Comparison of ENCODE assay signal across 1 cellular context in the genomic region with DNA sequence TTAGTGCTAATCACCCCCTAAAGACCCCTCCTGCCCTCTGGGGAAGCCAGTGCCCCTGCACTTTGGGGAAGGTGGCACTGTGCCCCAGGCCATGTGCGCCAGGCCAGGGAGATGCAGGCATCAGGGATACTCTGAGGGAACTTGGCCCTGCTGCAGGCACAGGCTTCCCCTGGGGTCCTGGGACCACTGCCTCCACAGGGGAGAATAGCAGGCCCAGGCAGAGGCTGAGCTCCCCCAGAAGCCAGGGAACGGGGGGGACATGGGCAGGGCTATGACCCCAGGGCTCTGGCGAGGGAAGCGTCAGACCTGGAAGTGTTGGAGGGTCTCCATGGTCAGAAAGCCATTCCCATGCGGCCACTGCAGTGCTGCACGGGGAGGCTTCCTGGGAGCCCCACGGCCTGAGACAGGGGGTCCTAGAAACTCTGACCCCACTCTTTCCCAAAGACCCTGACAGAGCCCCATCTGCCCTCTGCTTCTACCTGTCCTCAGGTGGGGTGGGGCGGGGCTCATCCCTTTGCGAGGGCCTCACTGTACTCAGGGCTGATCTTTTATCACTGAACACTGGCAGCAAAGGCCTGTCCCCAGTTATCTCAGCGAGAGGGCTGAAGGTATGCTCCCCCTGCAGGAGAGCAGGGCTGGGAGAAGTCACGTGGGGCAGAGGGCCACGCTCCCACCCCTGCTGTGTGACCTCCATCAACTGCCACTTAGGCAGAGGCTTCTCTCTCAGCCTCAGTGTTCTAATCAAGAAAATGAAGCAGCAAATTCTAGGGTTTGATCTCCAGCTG.
A peak's percentile ranks its signal among the peaks of the same experiment; 100 is the strongest.
TF ChIP-seq lines count a peak whose summit lies in the region.

No MANE protein-coding gene starts in this region.

TF ChIP-seq in K562, 482 proteins besides CTCF, POLR2A, EP300 and RAD21 (continued from another document):
- TF ChIP-seq, protein P1, sequence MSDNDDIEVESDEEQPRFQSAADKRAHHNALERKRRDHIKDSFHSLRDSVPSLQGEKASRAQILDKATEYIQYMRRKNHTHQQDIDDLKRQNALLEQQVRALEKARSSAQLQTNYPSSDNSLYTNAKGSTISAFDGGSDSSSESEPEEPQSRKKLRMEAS (CRISPR knock-in tag; IDR thresholded peaks at IDR 0.05), result peak; percentile 74
- TF ChIP-seq RCOR1 (IDR thresholded peaks at IDR 0.05; ENCODE audit: borderline replicate concordance in 1 of 2, low read depth in 2 of 2, low read length in 2 of 2), result peak in 1 of 2 experiments; percentile 71; a peak in 2 of 4 replicates
- TF ChIP-seq, protein P2, sequence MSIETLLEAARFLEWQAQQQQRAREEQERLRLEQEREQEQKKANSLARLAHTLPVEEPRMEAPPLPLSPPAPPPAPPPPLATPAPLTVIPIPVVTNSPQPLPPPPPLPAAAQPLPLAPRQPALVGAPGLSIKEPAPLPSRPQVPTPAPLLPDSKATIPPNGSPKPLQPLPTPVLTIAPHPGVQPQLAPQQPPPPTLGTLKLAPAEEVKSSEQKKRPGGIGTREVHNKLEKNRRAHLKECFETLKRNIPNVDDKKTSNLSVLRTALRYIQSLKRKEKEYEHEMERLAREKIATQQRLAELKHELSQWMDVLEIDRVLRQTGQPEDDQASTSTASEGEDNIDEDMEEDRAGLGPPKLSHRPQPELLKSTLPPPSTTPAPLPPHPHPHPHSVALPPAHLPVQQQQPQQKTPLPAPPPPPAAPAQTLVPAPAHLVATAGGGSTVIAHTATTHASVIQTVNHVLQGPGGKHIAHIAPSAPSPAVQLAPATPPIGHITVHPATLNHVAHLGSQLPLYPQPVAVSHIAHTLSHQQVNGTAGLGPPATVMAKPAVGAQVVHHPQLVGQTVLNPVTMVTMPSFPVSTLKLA (conservative IDR thresholded peaks at IDR 0.05), result 0 out of 4 replicates have a peak, but pooled peaks of 1 of the 2 experiments have one; percentile 32
